8 cellular contexts compared by ENCODE assay signal in genomic region chr6:18595774-18596528, GRCh38.
DNase-seq lines count a peak whose midpoint lies in the region; ATAC-seq, FAIRE-seq and TF ChIP-seq lines count a peak whose summit lies in the region.

No MANE protein-coding gene starts in this region.

- H3K27ac ChIP-seq in lung (ENCODE audit: low read depth in 1 of 2, low read length in 1 of 2) = no peak overlapping the region

- FAIRE-seq in TTC549 (lab: Jason Lieb, UNC) = peak; percentile 69

- no peaks in the 10 kb centered on the region for H3K4me1 ChIP-seq in lung (ENCODE audit: control insufficient read depth in 2 of 2, insufficient read depth in 2 of 2, low read length in 2 of 2)

- peak; percentile 87 for ATAC-seq in GM18502 (IDR thresholded peaks at IDR 0.05; ENCODE audit: poor library complexity, unreplicated experiment)
- ATAC-seq in HG02938 (IDR thresholded peaks at IDR 0.05; ENCODE audit: unreplicated experiment) = peak; percentile 83
- ATAC-seq in lung (ENCODE audit: insufficient read depth, low FRiP score) = peak; percentile 89

- TF ChIP-seq CTCF in AG10803 (conservative IDR thresholded peaks at IDR 0.05; ENCODE audit: low read length) = peak; percentile 98
- TF ChIP-seq CTCF in lung (IDR thresholded peaks at IDR 0.05; ENCODE audit: control extremely low read depth, extremely low read depth) = peak; percentile 62

- no peaks in the 10 kb centered on the region for H3K27me3 ChIP-seq in lung (ENCODE audit: control insufficient read depth, insufficient read depth)

- 24 to 31% methylated on average over 11 of the region's 11 CpGs for WGBS in lung, 2 donors

- H3K4me3 ChIP-seq in AG10803 (ENCODE audit: low read length) = no peak overlapping the region
- H3K4me3 ChIP-seq in lung = no peak overlapping the region

- DNase-seq in AG10803 (ENCODE audit: low read depth) (peak; percentile 71), NCI-H187 treated with DMSO at 0.1 percent for 48 hours (lab: John Stamatoyannopoulos, UW) (peak; percentile 31), ecto neural progenitor cell (ENCODE audit: low spot score) (peak; percentile 66), lung (ENCODE audit: low spot score) (peak; percentile 61)
- DNase-seq in stimulated activated CD8-positive, alpha-beta memory T cell treated with anti-CD3 and anti-CD28 coated beads, Interleukin-7, amount 100 ng/mL, for 24 hours (ENCODE audit: low read depth) = peak; percentile 2

- H3K9me3 ChIP-seq in lung (ENCODE audit: control insufficient read depth in 2 of 2, insufficient read depth in 1 of 2, low read length in 1 of 2) = peaks cover 0 to 2% of the 10 kb centered on the region in 2 donors

- H3K36me3 ChIP-seq in lung (ENCODE audit: control insufficient read depth in 2 of 2, insufficient read depth in 2 of 2, low read length in 2 of 2) = no peaks in the 10 kb centered on the region

Comparison
In these comparisons a context has a peak if more than half of its experiments do, and no peak if none do; other contexts are left out.
1. DNase-seq: peak in every context shown above with its lines; median percentile 71 in AG10803; 66 in ecto neural progenitor cell; 61 in lung; 31 in NCI-H187 treated with DMSO at 0.1 percent for 48 hours; 2 in stimulated activated CD8-positive, alpha-beta memory T cell treated with anti-CD3 and anti-CD28 coated beads, Interleukin-7, amount 100 ng/mL, for 24 hours.